Comparison of ENCODE assay signal across 22 cellular contexts in genomic region chr3:166955549-166955948, GRCh38.
DNase-seq lines count a peak whose midpoint lies in the region; ATAC-seq and TF ChIP-seq lines count a peak whose summit lies in the region.
"Had no signal": no experiment of that assay in that cellular context is flagged by ENCODE, and none has a peak within 500 bp of the region (broad histone marks: within the 10 kb centered on the region; RNA-seq: fewer than 3 reads in every experiment).

No MANE protein-coding gene starts in this region.

- in situ Hi-C loops in Caki2 (cut with HindIII; ENCODE audit: low pct_unique_long_range_greater_than_20kb, low sequenced_read_pairs) = no loop called here

- no peak overlapping the region for H3K4me3 ChIP-seq in epithelial cell of esophagus (ENCODE audit: low read length)
- H3K4me3 ChIP-seq: BLaER1 treated with 17β-estradiol and CSF1 and Interleukin-3, amounts not matched to agents 10 nM and 100 nM; K562 had no signal

- no peak for ATAC-seq in GM18520 (IDR thresholded peaks at IDR 0.05; ENCODE audit: unreplicated experiment)
- ATAC-seq: CD8-positive, alpha-beta T cell; K562 had no signal

- no peak for TF ChIP-seq CTCF in epithelial cell of esophagus (IDR thresholded peaks at IDR 0.05; ENCODE audit: insufficient read depth, low read depth, low read length, missing control alignments)

- DNase-seq in Caki2 (ENCODE audit: low read depth) (peak; percentile 27), HS-27A (ENCODE audit: low read depth) (peak; percentile 47), RPMI7951 (ENCODE audit: low read depth) (peak; percentile 47), epithelial cell of esophagus (ENCODE audit: low read depth) (peak; percentile 10), AML-193 (lab: John Stamatoyannopoulos, UW) (no peak), NCI-H146 treated with DMSO at 0.1 percent for 48 hours (lab: John Stamatoyannopoulos, UW; ENCODE audit: unreplicated experiment) (no peak)
- no peak for DNase-seq in stimulated activated CD4-positive, alpha-beta T cell treated with anti-CD3 and anti-CD28 coated beads, Interleukin-2, amount 100 ng/mL, for 48 hours
- DNase-seq: CD8-positive, alpha-beta T cell; GDM1; HCEC 1CT; NCI-H1436; NCI-H2029; NCI-H2171 treated with DMSO at 0.1 percent for 48 hours; NCI-H446 treated with DMSO at 0.1 percent for 48 hours; NCI-H748 treated with DMSO at 0.1 percent for 48 hours; NK-92 treated with Interleukin-12 subunit alpha and Interleukin-12 subunit beta, amount 100 ng/mL, for 24 hours; Right ventricle myocardium superior; SK-N-SH; T-helper 1 cell had no signal

Comparison
In these comparisons a context has a peak if more than half of its experiments do, and no peak if none do; other contexts are left out.
1. DNase-seq: peak in Caki2 (single experiment), HS-27A (single experiment), RPMI7951 (single experiment) and epithelial cell of esophagus (single experiment); none in stimulated activated CD4-positive, alpha-beta T cell treated with anti-CD3 and anti-CD28 coated beads, Interleukin-2, amount 100 ng/mL, for 48 hours (0 of 2), AML-193 (0 of 2) and NCI-H146 treated with DMSO at 0.1 percent for 48 hours (single experiment).